In the genomic region with DNA sequence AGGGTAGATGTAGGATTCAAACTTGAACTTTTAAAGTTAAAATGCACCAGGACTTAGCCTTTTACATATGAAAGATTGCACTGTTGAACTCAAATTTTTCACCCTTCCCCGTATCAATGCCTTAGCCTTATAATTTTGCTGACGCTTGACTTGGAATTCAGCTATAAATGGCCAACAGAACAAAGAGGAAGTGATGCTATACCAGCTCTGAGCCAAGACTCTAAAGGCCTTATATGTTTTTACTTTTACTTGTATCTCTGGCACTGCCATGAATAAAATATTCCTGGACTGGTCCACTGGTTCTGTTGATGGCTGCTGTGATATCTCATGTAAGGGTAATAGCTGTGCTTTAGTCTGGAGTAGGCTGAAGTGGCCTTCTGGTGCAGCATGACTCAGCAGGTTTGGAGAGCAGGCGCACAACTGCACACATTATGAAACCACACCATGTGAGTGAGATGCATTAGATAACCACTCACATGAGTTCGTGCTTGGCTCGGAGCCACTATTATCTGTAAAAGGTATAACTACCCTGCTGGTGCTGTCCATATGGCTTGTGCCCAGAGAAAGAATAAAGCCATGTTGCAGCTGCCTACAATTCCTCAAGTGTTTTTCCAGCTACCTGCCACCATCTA, we compare ENCODE assay signal across 9 cellular contexts. TPM values are rescaled to one million over a fixed set of nuclear protein-coding genes. Genes with fewer than 3 reads are reported as not detected.
DNase-seq lines count a peak whose midpoint lies in the region; ATAC-seq, FAIRE-seq and TF ChIP-seq lines count a peak whose summit lies in the region.
"Had no signal": no experiment of that assay in that cellular context is flagged by ENCODE, and none has a peak within 500 bp of the region (broad histone marks: within the 10 kb centered on the region; RNA-seq: fewer than 3 reads in every experiment).

No MANE protein-coding gene starts in this region.

- H2AFZ ChIP-seq in K562 (ENCODE audit: low read depth, low read length) = peak overlapping the region; percentile 76

- H3K79me1 ChIP-seq in mesendoderm (ENCODE audit: low read length) = no peaks in the 10 kb centered on the region

- ATAC-seq in K562 = peak; percentile 96
- ATAC-seq in activated naive CD8-positive, alpha-beta T cell treated with anti-CD3 and anti-CD28 coated beads, Interleukin-2, amount 50 U/mL, for 24 hours = no peak

- H2BK5ac ChIP-seq in mesendoderm (ENCODE audit: low read length) = no peak overlapping the region

- H2BK15ac ChIP-seq in mesendoderm (replicated peaks; ENCODE audit: low read depth) = no peak overlapping the region

- no peak overlapping the region for H3K23ac ChIP-seq in mesendoderm (ENCODE audit: low read length)

- H4K5ac ChIP-seq in mesendoderm (ENCODE audit: low read length) = no peak overlapping the region

- H3K27me3 ChIP-seq in K562 (ENCODE audit: control insufficient read depth in 2 of 2, insufficient read depth in 2 of 2, low read length in 2 of 2) (no peaks in the 10 kb centered on the region), mesendoderm (ENCODE audit: insufficient read depth, low read length, poor library complexity) (peaks cover 3% of the 10 kb centered on the region)

- DNase-seq in NCI-H524 (lab: John Stamatoyannopoulos, UW) (peak; percentile 4 to 31), NCI-H524 treated with DMSO at 0.1 percent for 48 hours (lab: John Stamatoyannopoulos, UW) (no peak), MV-4-11 (lab: John Stamatoyannopoulos, UW) (peak; percentile 67), K562 (ENCODE audit: extremely low read depth in 1 of 4, low spot score in 3 of 4) (peak; percentile 29 to 86 (median 52)), mesendoderm (peak; percentile 56), HCEC 1CT (no peak), G401 (ENCODE audit: low spot score) (no peak)
- DNase-seq in activated naive CD8-positive, alpha-beta T cell treated with anti-CD3 and anti-CD28 coated beads, Interleukin-2, amount 50 U/mL, for 24 hours = no peak

- POLR2A ChIA-PET in K562 (lab: Yijun Ruan, JAX) = interaction anchor here (0.7 to 1.1 kb wide), 2 partner anchors 18 to 35 kb away, joined by 3 to 5 read pairs; partner anchors contain the start of gene HDHD2

- H3K4me1 Mint-ChIP-seq in activated naive CD8-positive, alpha-beta T cell treated with anti-CD3 and anti-CD28 coated beads, Interleukin-2, amount 50 U/mL, for 24 hours = no peaks in the 10 kb centered on the region

- intact Hi-C loops in K562 (cut with micrococcal nuclease) = no loop called here

- H4K20me1 ChIP-seq in K562 (replicated peaks; ENCODE audit: control insufficient read depth, insufficient read depth, low read length) = no peaks in the 10 kb centered on the region

- peak; percentile 71 for TF ChIP-seq EP300 in K562 (IDR thresholded peaks at IDR 0.05; ENCODE audit: low read length)

- no peak overlapping the region for H3K9ac ChIP-seq in K562 (ENCODE audit: insufficient read depth in 1 of 2, low read depth in 2 of 2, low read length in 2 of 2)
- H3K9ac ChIP-seq in mesendoderm (ENCODE audit: low read length) = no peak overlapping the region

- TF ChIP-seq CTCF in K562 (IDR thresholded peaks at IDR 0.05 in 2 of 3, conservative IDR thresholded peaks at IDR 0.05 in 1 of 3; ENCODE audit: insufficient read depth in 2 of 3, low read depth in 1 of 3, low read length in 3 of 3) = no peak

- H3K4me1 ChIP-seq in K562 (replicated peaks in 1 of 2; ENCODE audit: control insufficient read depth in 2 of 2, insufficient read depth in 2 of 2, low read length in 2 of 2) (peaks cover 0 to 12% of the 10 kb centered on the region in 2 experiments; a peak in 2 of 5 replicates), mesendoderm (ENCODE audit: control insufficient read depth, low read depth, low read length) (no peaks in the 10 kb centered on the region)

- CTCF ChIA-PET in K562 (lab: Yijun Ruan, JAX; ENCODE audit: low intra/inter-chr PET ratio) = no interaction called here

- H3K9me1 ChIP-seq in K562 (ENCODE audit: control insufficient read depth, insufficient read depth, low read length) = no peaks in the 10 kb centered on the region

- no peak for TF ChIP-seq POLR2A in K562 (conservative IDR thresholded peaks at IDR 0.05)

- no peak overlapping the region for H2BK120ac ChIP-seq in mesendoderm (ENCODE audit: low read depth, low read length)

- H3K4me3 Mint-ChIP-seq in activated naive CD8-positive, alpha-beta T cell treated with anti-CD3 and anti-CD28 coated beads, Interleukin-2, amount 50 U/mL, for 24 hours = no peak overlapping the region
- H3K4me3 Mint-ChIP-seq: T-helper 1 cell treated with Interleukin-12 subunit alpha and Interleukin-12 subunit beta and Interleukin-4 antibody, amounts not matched to agents 30 μg/mL and 1 μg/mL, for 36 hours had no signal

- FAIRE-seq in K562 (lab: Jason Lieb, UNC) = peak; percentile 88

- H2AK5ac ChIP-seq in mesendoderm (ENCODE audit: low read length) = no peak overlapping the region

- H3K36me3 ChIP-seq in K562 (ENCODE audit: control insufficient read depth, insufficient read depth, low read length) (no peaks in the 10 kb centered on the region), mesendoderm (ENCODE audit: control insufficient read depth, insufficient read depth, low read length) (no peaks in the 10 kb centered on the region)

- H3K27ac ChIP-seq in K562 (ENCODE audit: extremely low read depth, low read depth, low read length) = peak overlapping the region; percentile 23; the same call in 1 of the 3 replicates
- H3K27ac ChIP-seq in mesendoderm (ENCODE audit: low read depth, low read length) = no peak overlapping the region

- H3K56ac ChIP-seq in mesendoderm (ENCODE audit: low read length) = no peak overlapping the region

- in situ Hi-C loops in K562 (cut with MboI) (no loop called here), G401 (cut with HindIII; ENCODE audit: low sequenced_read_pairs) (no loop called here)

- no peak for TF ChIP-seq RAD21 in K562 (CRISPR knock-in tag; conservative IDR thresholded peaks at IDR 0.05 in 1 of 2, IDR thresholded peaks at IDR 0.05 in 1 of 2)

- no peaks in the 10 kb centered on the region for H3K36me3 Mint-ChIP-seq in activated naive CD8-positive, alpha-beta T cell treated with anti-CD3 and anti-CD28 coated beads, Interleukin-2, amount 50 U/mL, for 24 hours (ENCODE audit: low read depth)

- peaks cover 16% of the 10 kb centered on the region for H3K27me3 Mint-ChIP-seq in activated naive CD8-positive, alpha-beta T cell treated with anti-CD3 and anti-CD28 coated beads, Interleukin-2, amount 50 U/mL, for 24 hours

- H3K27ac Mint-ChIP-seq in activated naive CD8-positive, alpha-beta T cell treated with anti-CD3 and anti-CD28 coated beads, Interleukin-2, amount 50 U/mL, for 24 hours = no peak overlapping the region
- H3K27ac Mint-ChIP-seq: T-helper 1 cell treated with Interleukin-12 subunit alpha and Interleukin-12 subunit beta and Interleukin-4 antibody, amounts not matched to agents 30 μg/mL and 1 μg/mL, for 36 hours had no signal

- no peak overlapping the region for H3K4ac ChIP-seq in mesendoderm (ENCODE audit: low read depth, low read length)

- H3K4me2 ChIP-seq in K562 (ENCODE audit: insufficient read depth, low read length) = 0 out of 2 replicates have a peak overlapping the region, but pooled peaks have one; percentile 12
- H3K4me2 ChIP-seq in mesendoderm (ENCODE audit: low read length) = no peak overlapping the region

- BruUV-seq in K562 (replicated peaks; lab: Mats Ljungman, UMichigan) = no TSS peak

- no peak overlapping the region for H4K8ac ChIP-seq in mesendoderm (ENCODE audit: low read depth, low read length)

- H3K9me3 Mint-ChIP-seq in activated naive CD8-positive, alpha-beta T cell treated with anti-CD3 and anti-CD28 coated beads, Interleukin-2, amount 50 U/mL, for 24 hours = peaks cover 8% of the 10 kb centered on the region

- no peak overlapping the region for H3K18ac ChIP-seq in mesendoderm (ENCODE audit: low read length)

- H3K79me2 ChIP-seq in K562 (ENCODE audit: control insufficient read depth, insufficient read depth, low read length) (no peaks in the 10 kb centered on the region), mesendoderm (ENCODE audit: control insufficient read depth, insufficient read depth, low read length) (no peaks in the 10 kb centered on the region)

- H3K4me3 ChIP-seq in K562 (no peak overlapping the region), mesendoderm (ENCODE audit: low read length) (no peak overlapping the region)

- 16% methylated on average over 5 of the region's 5 CpGs for WGBS in K562 (ENCODE audit: insufficient coverage, low coverage, missing lambda C conversion rate)
- no CpG with 5 or more reads among the region's 5 CpGs for WGBS in mesendoderm (ENCODE audit: extremely low coverage, insufficient coverage, low lambda C conversion rate)

- peaks cover 10% of the 10 kb centered on the region for H3K9me3 ChIP-seq in K562 (replicated peaks; ENCODE audit: control insufficient read depth, insufficient read depth, low read depth, low read length)

RNA-seq across cellular contexts. Expression of gene IER3IP1, which starts 8.4 kb away (rescaled TPM):
- total RNA-seq in K562 (2011; cell fraction: chromatin; rRNA removed; ENCODE audit: low replicate concordance) = 5.3 and 11.3 TPM in 2 replicates
- 5.0 and 8.8 TPM in 2 replicates for total RNA-seq in K562 (2011; cell fraction: nucleolus; rRNA removed)
- total RNA-seq in K562 (2011; cell fraction: nucleoplasm; rRNA removed) = 10.6 and 18.6 TPM in 2 replicates
- total RNA-seq in K562 (2014; rRNA removed) (37.3 and 48.4 TPM in 2 replicates), K562 (2014; rRNA removed; fragmentation: Illumina TruSeq; extraction: Trizol) (16.9 and 17.9 TPM in 2 replicates), K562 (2015; rRNA removed; fragmentation: Illumina TruSeq; extraction: Trizol) (18.9 and 21.4 TPM in 2 replicates), K562 (2021) (9.0 and 10.0 TPM in 2 replicates)
- polyA plus RNA-seq in K562 (2011; rRNA removed) (12.3 and 15.3 TPM in 2 replicates), K562 (2014; fragmentation: Illumina TruSeq; extraction: Trizol) (12.0 and 12.6 TPM in 2 replicates), K562 (2014; fragmentation: Nextera tagmentation; extraction: Ambion mirVana) (10 to 100 TPM; 29.3 to 38.2 TPM), K562 (2014; rRNA removed) (19.9 and 37.2 TPM in 2 replicates)
- 3.3 and 7.4 TPM in 2 replicates for polyA plus RNA-seq in K562 (2011; cell fraction: cytosol; rRNA removed)
- polyA plus RNA-seq in K562 (2011; cell fraction: nucleus; rRNA removed) = 10.8 and 14.3 TPM in 2 replicates
- polyA plus RNA-seq in K562 (2012) = 13.7 and 25.0 TPM in 2 replicates
- 6.3 and 7.5 TPM in 2 replicates for polyA minus RNA-seq in K562 (2011; rRNA and poly(A)+ RNA removed)
- polyA minus RNA-seq in K562 (2011; cell fraction: cytosol; rRNA and poly(A)+ RNA removed) = 1.9 and 3.0 TPM in 2 replicates
- 3.0 and 4.1 TPM in 2 replicates for polyA minus RNA-seq in K562 (2011; cell fraction: nucleus; rRNA and poly(A)+ RNA removed)
- 12.7 TPM for polyA plus RNA-seq in mesendoderm (2013, experiment 1 of 2)
- 12.4 TPM for polyA plus RNA-seq in mesendoderm (2013, experiment 2 of 2)
- total RNA-seq in G401 (2014; rRNA removed; shearing (Covaris generic)) = 29.2 and 34.2 TPM in 2 replicates

RNA-seq across cellular contexts. Expression of gene HDHD2, which starts 34.2 kb away (rescaled TPM):
- 21.0 and 26.6 TPM in 2 replicates for total RNA-seq in K562 (2011; cell fraction: chromatin; rRNA removed; ENCODE audit: low replicate concordance)
- 4.5 and 8.7 TPM in 2 replicates for total RNA-seq in K562 (2011; cell fraction: nucleolus; rRNA removed)
- total RNA-seq in K562 (2011; cell fraction: nucleoplasm; rRNA removed) = 15.3 and 17.5 TPM in 2 replicates
- 12.4 and 14.6 TPM in 2 replicates for total RNA-seq in K562 (2014; rRNA removed)
- 21.5 TPM in 2 replicates for total RNA-seq in K562 (2014; rRNA removed; fragmentation: Illumina TruSeq; extraction: Trizol)
- 17.0 and 17.5 TPM in 2 replicates for total RNA-seq in K562 (2015; rRNA removed; fragmentation: Illumina TruSeq; extraction: Trizol)
- 24.8 and 25.9 TPM in 2 replicates for total RNA-seq in K562 (2021)
- 16.9 and 22.6 TPM in 2 replicates for polyA plus RNA-seq in K562 (2011; rRNA removed)
- 6.7 and 10.2 TPM in 2 replicates for polyA plus RNA-seq in K562 (2011; cell fraction: cytosol; rRNA removed)
- 18.6 and 22.7 TPM in 2 replicates for polyA plus RNA-seq in K562 (2011; cell fraction: nucleus; rRNA removed)
- 25.9 and 35.5 TPM in 2 replicates for polyA plus RNA-seq in K562 (2012)
- 22.0 and 25.2 TPM in 2 replicates for polyA plus RNA-seq in K562 (2014; fragmentation: Illumina TruSeq; extraction: Trizol)
- polyA plus RNA-seq in K562 (2014; fragmentation: Nextera tagmentation; extraction: Ambion mirVana) = 10 to 100 TPM in 1 of 2 experiments, 1 to 10 TPM in 1; 6.8 to 22.8 TPM
- polyA plus RNA-seq in K562 (2014; rRNA removed) = 10.7 and 15.9 TPM in 2 replicates
- 15.3 and 27.3 TPM in 2 replicates for polyA minus RNA-seq in K562 (2011; rRNA and poly(A)+ RNA removed)
- 11.0 and 13.3 TPM in 2 replicates for polyA minus RNA-seq in K562 (2011; cell fraction: cytosol; rRNA and poly(A)+ RNA removed)
- polyA minus RNA-seq in K562 (2011; cell fraction: nucleus; rRNA and poly(A)+ RNA removed) = 9.0 and 18.8 TPM in 2 replicates
- 22.8 TPM for polyA plus RNA-seq in mesendoderm (2013, experiment 1 of 2)
- polyA plus RNA-seq in mesendoderm (2013, experiment 2 of 2) = 22.6 TPM
- 6.6 and 15.8 TPM in 2 replicates for total RNA-seq in G401 (2014; rRNA removed; shearing (Covaris generic))

Comparison
In these comparisons a context has a peak if more than half of its experiments do, and no peak if none do; other contexts are left out.
1. DNase-seq: peak in NCI-H524 (2 of 2), MV-4-11 (single experiment), K562 (4 of 4) and mesendoderm (single experiment); none in NCI-H524 treated with DMSO at 0.1 percent for 48 hours (single experiment), HCEC 1CT (single experiment), activated naive CD8-positive, alpha-beta T cell treated with anti-CD3 and anti-CD28 coated beads, Interleukin-2, amount 50 U/mL, for 24 hours (single experiment) and G401 (single experiment).